ENCODE assay signal across 1 cellular context in genomic region chr10:35421553-35422178, GRCh38.
TF ChIP-seq lines count a peak whose summit lies in the region.

No MANE protein-coding gene starts in this region.

TF ChIP-seq in H1, 55 proteins besides CTCF, POLR2A, EP300 and RAD21 (continued from another document):
- TF ChIP-seq FOSL1 (IDR thresholded peaks at IDR 0.05; ENCODE audit: insufficient read depth, low read depth, low read length) (no peak), USF2 (IDR thresholded peaks at IDR 0.05; ENCODE audit: low read length) (no peak), EGR1 (IDR thresholded peaks at IDR 0.05; ENCODE audit: borderline replicate concordance, low read depth, low read length) (no peak), CBX8 (IDR thresholded peaks at IDR 0.05; ENCODE audit: borderline replicate concordance, low read depth, low read length) (no peak), NANOG (IDR thresholded peaks at IDR 0.05; ENCODE audit: insufficient read depth, low read depth, low read length, poor library complexity, severe bottlenecking) (no peak), ASH2L (IDR thresholded peaks at IDR 0.05; ENCODE audit: low read length) (no peak), JUN (IDR thresholded peaks at IDR 0.05; ENCODE audit: low read depth, low read length) (no peak), MAFK (IDR thresholded peaks at IDR 0.05; ENCODE audit: low read depth, low read length) (no peak), POU5F1 (IDR thresholded peaks at IDR 0.05; ENCODE audit: low read depth, low read length) (no peak)
- TF ChIP-seq, protein P1, sequence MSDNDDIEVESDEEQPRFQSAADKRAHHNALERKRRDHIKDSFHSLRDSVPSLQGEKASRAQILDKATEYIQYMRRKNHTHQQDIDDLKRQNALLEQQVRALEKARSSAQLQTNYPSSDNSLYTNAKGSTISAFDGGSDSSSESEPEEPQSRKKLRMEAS (IDR thresholded peaks at IDR 0.05), result no peak
